32 cellular contexts compared by ENCODE assay signal in the genomic region with DNA sequence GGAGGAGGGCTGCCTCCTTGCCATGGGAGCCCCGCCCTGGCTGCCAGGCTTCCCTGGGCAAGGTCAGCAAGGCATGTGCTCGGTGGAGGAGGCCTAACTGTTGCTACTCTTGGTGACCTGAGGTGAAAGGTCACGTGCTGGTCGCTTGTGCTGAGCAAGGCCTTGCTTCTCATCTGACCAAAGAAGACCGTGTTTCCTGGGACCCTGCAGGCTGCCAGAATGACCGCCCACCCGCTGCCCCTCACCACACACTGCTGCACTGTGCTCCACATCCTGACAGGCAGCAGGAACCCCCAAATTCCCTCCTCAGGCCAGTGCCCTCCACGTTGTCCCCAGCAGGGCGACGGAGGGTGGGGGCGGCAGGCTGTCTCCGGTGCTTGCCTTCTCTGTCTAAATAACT.
"Had no signal": no experiment of that assay in that cellular context is flagged by ENCODE, and none has a peak within 500 bp of the region (broad histone marks: within the 10 kb centered on the region; RNA-seq: fewer than 3 reads in every experiment).

No MANE protein-coding gene starts in this region.

- H3K9me3 ChIP-seq: adrenal gland, body of pancreas had no signal

- H3K4me3 ChIP-seq: adrenal gland, body of pancreas, breast epithelium had no signal

- H3K27ac ChIP-seq: adrenal gland, body of pancreas, brain microvascular endothelial cell, breast epithelium, VCaP had no signal

- DNase-seq: activated B cell treated with CpG ODN at 0.5 μM for 24 hours; activated CD4-positive, alpha-beta memory T cell treated with anti-CD3 and anti-CD28 coated beads for 36 hours; activated CD4-positive, alpha-beta T cell treated with anti-CD3 and anti-CD28 coated beads for 4 hours; activated CD4-positive, alpha-beta T cell treated with anti-CD3 and anti-CD28 coated beads, Interleukin-2, amount 10 ng/mL, durations not matched to agents 24 days and 14 days; activated CD4-positive, alpha-beta T cell treated with anti-CD3 and anti-CD28 coated beads, Interleukin-2, amount 50 U/mL, for 1 hour; activated CD4-positive, alpha-beta T cell treated with anti-CD3 and anti-CD28 coated beads, Interleukin-2, amount 50 U/mL, for 4 hours; activated CD4-positive, CD25-positive, alpha-beta regulatory T cell treated with anti-CD3 and anti-CD28 coated beads, Interleukin-2, amount 50 U/mL, for 72 hours; activated CD8-positive, alpha-beta memory T cell treated with anti-CD3 and anti-CD28 coated beads, Interleukin-2, amount 50 U/mL, for 4 hours; activated CD8-positive, alpha-beta T cell treated with anti-CD3 and anti-CD28 coated beads for 36 hours; activated effector memory CD4-positive, alpha-beta T cell treated with anti-CD3 and anti-CD28 coated beads, Interleukin-2, amount 50 U/mL, for 16 hours; activated gamma-delta T cell treated with Interleukin-2 at 50 U/mL for 16 hours; activated naive CD4-positive, alpha-beta T cell; activated naive CD4-positive, alpha-beta T cell treated with anti-CD3 and anti-CD28 coated beads for 36 hours; activated naive CD4-positive, alpha-beta T cell treated with anti-CD3 and anti-CD28 coated beads, Interleukin-2, amount 50 U/mL, for 16 hours; activated naive CD8-positive, alpha-beta T cell treated with anti-CD3 and anti-CD28 coated beads for 36 hours; activated T-cell treated with anti-CD3 and anti-CD28 coated beads for 4 hours; activated T-cell treated with anti-CD3 and anti-CD28 coated beads, Interleukin-2, amount 50 U/mL, for 1 hour; activated T-cell treated with anti-CD3 and anti-CD28 coated beads, Interleukin-2, amount 50 U/mL, for 4 hours; activated T-cell treated with anti-CD3 and anti-CD28 coated beads, Interleukin-2, amount 50 U/mL, for 72 hours; adrenal gland; amniotic stem cell; body of pancreas; brain microvascular endothelial cell; central memory CD4-positive, alpha-beta T cell; T-helper 17 cell; T-helper 9 cell had no signal

- FAIRE-seq: astrocyte, TTC549 had no signal

- H3K4me1 ChIP-seq: adrenal gland, body of pancreas, breast epithelium had no signal

- ATAC-seq: activated CD8-positive, alpha-beta T cell treated with anti-CD3 and anti-CD28 coated beads for 36 hours; activated naive CD4-positive, alpha-beta T cell treated with anti-CD3 and anti-CD28 coated beads, Interleukin-2, amount 50 U/mL, for 72 hours; activated T-cell treated with anti-CD3 and anti-CD28 coated beads, Interleukin-2, amount 50 U/mL, for 4 hours; activated T-cell treated with anti-CD3 and anti-CD28 coated beads, Interleukin-2, amount 50 U/mL, for 72 hours; activated T-helper 17 cell treated with anti-CD3 and anti-CD28 coated beads, Interleukin-2, amount 50 U/mL, for 72 hours; body of pancreas; T-helper 17 cell had no signal

- H3K27me3 ChIP-seq: adrenal gland, body of pancreas, brain microvascular endothelial cell had no signal

- H3K36me3 ChIP-seq: adrenal gland, brain microvascular endothelial cell, breast epithelium had no signal
